In the genomic region with DNA sequence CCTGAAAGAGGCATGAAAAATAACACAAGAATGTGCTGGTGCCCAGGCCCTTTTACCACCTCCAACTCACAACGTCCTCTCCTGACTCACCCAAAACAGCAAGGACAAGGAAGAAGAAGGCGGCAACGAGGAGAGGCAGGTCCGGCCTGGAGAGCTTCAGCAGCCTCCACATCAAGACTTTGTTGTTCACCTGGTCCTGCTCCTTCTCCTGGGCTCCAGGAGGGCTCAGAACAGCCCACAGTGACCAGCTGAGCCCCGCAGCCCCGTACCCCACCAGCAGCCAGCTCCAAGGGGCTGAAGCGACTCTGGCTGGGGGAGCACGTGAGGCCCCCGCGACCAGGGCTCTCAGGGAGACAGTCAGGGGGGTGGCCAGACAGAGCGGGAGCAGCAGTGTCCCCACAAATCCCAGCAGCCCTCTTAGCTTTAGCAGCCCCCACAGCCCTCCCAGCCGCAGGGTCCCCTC, we compare ENCODE assay signal across 8 cellular contexts. TPM values are rescaled to one million over a fixed set of nuclear protein-coding genes. Genes with fewer than 3 reads are reported as not detected.
DNase-seq lines count a peak whose midpoint lies in the region; ATAC-seq and TF ChIP-seq lines count a peak whose summit lies in the region.

No MANE protein-coding gene starts in this region.

- no peaks in the 10 kb centered on the region for H3K36me3 ChIP-seq in Caco-2 (ENCODE audit: control insufficient read depth, insufficient read depth, low read length)
- peaks cover 20 to 64% (median 23%) of the 10 kb centered on the region in 3 experiments for H3K36me3 ChIP-seq in naive thymus-derived CD4-positive, alpha-beta T cell (ENCODE audit: control insufficient read depth in 2 of 3, insufficient read depth in 3 of 3, low read length in 3 of 3)

- H3K4me1 Mint-ChIP-seq in Caco-2 (ENCODE audit: low read depth, unreplicated experiment), result peaks cover 8% of the 10 kb centered on the region
- H3K4me1 Mint-ChIP-seq in naive thymus-derived CD4-positive, alpha-beta T cell, result peaks cover 67 to 93% (median 85%) of the 10 kb centered on the region in 7 donors

- intact Hi-C loops in Caco-2 (cut with micrococcal nuclease; ENCODE audit: unreplicated experiment), result loop anchor here (1.0 to 5.0 kb wide), 3 partner anchors 17 to 110 kb away; a partner anchor contains a TSS
- intact Hi-C loops in naive thymus-derived CD4-positive, alpha-beta T cell (cut with micrococcal nuclease), result loop anchor here (1.0 kb wide), 5 partner anchors 17 to 134 kb away; a partner anchor contains a TSS

- CTCF ChIA-PET in Caco-2 (lab: Charles Lee), result interaction anchor here (0.9 to 3.1 kb wide), 12 partner anchors 10 to 147 kb away, joined by 5 to 121 read pairs (median 12); a partner anchor contains a TSS
- CTCF ChIA-PET in naive thymus-derived CD4-positive, alpha-beta T cell (lab: Charles Lee), result interaction anchor here (0.8 to 9.7 kb wide), 17 partner anchors 9 to 149 kb away, joined by 3 to 241 read pairs (median 6); a partner anchor contains a TSS

- H3K27me3 Mint-ChIP-seq in Caco-2 (ENCODE audit: insufficient read depth, unreplicated experiment), result no peaks in the 10 kb centered on the region
- H3K27me3 Mint-ChIP-seq in naive thymus-derived CD4-positive, alpha-beta T cell, result no peaks in the 10 kb centered on the region

- H3K36me3 Mint-ChIP-seq in Caco-2 (ENCODE audit: insufficient read depth, unreplicated experiment), result no peaks in the 10 kb centered on the region
- H3K36me3 Mint-ChIP-seq in naive thymus-derived CD4-positive, alpha-beta T cell, result peaks cover 35 to 70% (median 44%) of the 10 kb centered on the region in 5 donors

- H3K27ac Mint-ChIP-seq in Caco-2 (ENCODE audit: unreplicated experiment), result no peak overlapping the region
- H3K27ac Mint-ChIP-seq in naive thymus-derived CD4-positive, alpha-beta T cell, result peak overlapping the region; percentile 89 to 100 (median 99)

- POLR2A ChIA-PET in Caco-2 (lab: Charles Lee), result interaction anchor here (0.6 to 2.5 kb wide), 5 partner anchors 16 to 1663 kb away, joined by 3 to 13 read pairs (median 5); a partner anchor contains a TSS
- POLR2A ChIA-PET in naive thymus-derived CD4-positive, alpha-beta T cell (lab: Charles Lee), result interaction anchor here (0.8 to 11.4 kb wide), 16 partner anchors 10 to 1185 kb away, joined by 3 to 662 read pairs (median 8); a partner anchor contains a TSS

- no peaks in the 10 kb centered on the region for H3K9me3 ChIP-seq in Caco-2
- H3K9me3 ChIP-seq in naive thymus-derived CD4-positive, alpha-beta T cell (ENCODE audit: control insufficient read depth in 2 of 3, low read length in 3 of 3), result no peaks in the 10 kb centered on the region

- H3K4me3 ChIP-seq in Caco-2 (ENCODE audit: low read depth, low read length), result peak overlapping the region; percentile 69
- H3K4me3 ChIP-seq in LNCaP clone FGC (ENCODE audit: low read depth, low read length), result peak overlapping the region; percentile 72
- peak overlapping the region; percentile 94 for H3K4me3 ChIP-seq in choroid plexus epithelial cell (ENCODE audit: low read depth, low read length)
- H3K4me3 ChIP-seq in naive thymus-derived CD4-positive, alpha-beta T cell (ENCODE audit: low read length), result peak overlapping the region; percentile 87

- DNase-seq in Caco-2, result no peak
- DNase-seq in LNCaP clone FGC (ENCODE audit: low read depth), result no peak
- DNase-seq in choroid plexus epithelial cell (ENCODE audit: low read depth), result no peak
- DNase-seq in naive thymus-derived CD4-positive, alpha-beta T cell, result no peak
- no peak for DNase-seq in HUDEP-2 (lab: John Stamatoyannopoulos, UW; ENCODE audit: unreplicated experiment in 76 of 76)
- no peak for DNase-seq in GM20000 (ENCODE audit: low spot score)

- H3K27me3 ChIP-seq in Caco-2 (replicated peaks; ENCODE audit: control insufficient read depth, insufficient read depth, low read length), result no peaks in the 10 kb centered on the region
- H3K27me3 ChIP-seq in naive thymus-derived CD4-positive, alpha-beta T cell (ENCODE audit: control insufficient read depth in 2 of 2, insufficient read depth in 2 of 2, low read length in 2 of 2), result no peaks in the 10 kb centered on the region

- TF ChIP-seq CTCF in Caco-2 (IDR thresholded peaks at IDR 0.05; ENCODE audit: insufficient read depth in 1 of 2, low read depth in 1 of 2, low read length in 1 of 2, severe bottlenecking in 1 of 2, unreplicated experiment in 1 of 2) (no peak), LNCaP clone FGC (IDR thresholded peaks at IDR 0.05; ENCODE audit: control insufficient read depth, extremely low read depth, insufficient read depth) (no peak), choroid plexus epithelial cell (conservative IDR thresholded peaks at IDR 0.05; ENCODE audit: low read depth, low read length) (no peak), GM20000 (IDR thresholded peaks at IDR 0.05; ENCODE audit: extremely low read depth, missing control alignments) (no peak)

- H3K4me1 ChIP-seq in Caco-2, result peaks cover 5% of the 10 kb centered on the region
- H3K4me1 ChIP-seq in naive thymus-derived CD4-positive, alpha-beta T cell (ENCODE audit: control insufficient read depth in 2 of 2, insufficient read depth in 2 of 2, low read length in 2 of 2), result peaks cover 48 to 61% of the 10 kb centered on the region in 2 donors

- peak overlapping the region; percentile 72 for H3K4me3 Mint-ChIP-seq in Caco-2 (ENCODE audit: unreplicated experiment)
- H3K4me3 Mint-ChIP-seq in naive thymus-derived CD4-positive, alpha-beta T cell, result peak overlapping the region; percentile 85 to 98 (median 93)

- no peak for ATAC-seq in naive thymus-derived CD4-positive, alpha-beta T cell
- ATAC-seq in HG03457 (IDR thresholded peaks at IDR 0.05; ENCODE audit: unreplicated experiment) (no peak), GM18873 (IDR thresholded peaks at IDR 0.05; ENCODE audit: low FRiP score, unreplicated experiment) (no peak)

- H3K27ac ChIP-seq in naive thymus-derived CD4-positive, alpha-beta T cell (ENCODE audit: low read depth, low read length), result peak overlapping the region; percentile 97

- BruUV-seq in Caco-2 (replicated peaks; lab: Mats Ljungman, UMichigan), result no TSS peak

- H3K9me3 Mint-ChIP-seq in Caco-2 (ENCODE audit: unreplicated experiment), result no peaks in the 10 kb centered on the region
- H3K9me3 Mint-ChIP-seq in naive thymus-derived CD4-positive, alpha-beta T cell, result peaks cover 0 to 1% (median 0%) of the 10 kb centered on the region in 11 donors

RNA-seq across cellular contexts. Expression of a gene that starts 0.9 kb away (rescaled TPM):
- 10.3 and 11.9 TPM in 2 replicates for total RNA-seq in Caco-2 (2022)
- 100 to 1,000 TPM in 4 of 5 experiments, 10 to 100 TPM in 1; 84.3 to 243 (median 117) TPM for total RNA-seq in naive thymus-derived CD4-positive, alpha-beta T cell
- 10 to 100 TPM; 26.4 to 36.4 TPM for polyA plus RNA-seq in naive thymus-derived CD4-positive, alpha-beta T cell

RNA-seq across cellular contexts. Expression of a gene that starts 6.2 kb away (rescaled TPM):
- 3.7 and 3.9 TPM in 2 replicates for total RNA-seq in Caco-2 (2022)
- total RNA-seq in naive thymus-derived CD4-positive, alpha-beta T cell, result 100 to 1,000 TPM; 111 to 419 (median 115) TPM
- 100 to 1,000 TPM; 322 to 378 TPM for polyA plus RNA-seq in naive thymus-derived CD4-positive, alpha-beta T cell

RNA-seq across cellular contexts. Expression of a gene that starts 15.8 kb away (rescaled TPM):
- total RNA-seq in Caco-2 (2022), result 2.4 and 3.7 TPM in 2 replicates
- 100 to 1,000 TPM in 3 of 5 experiments, 10 to 100 TPM in 2; 92.1 to 500 (median 103) TPM for total RNA-seq in naive thymus-derived CD4-positive, alpha-beta T cell
- polyA plus RNA-seq in naive thymus-derived CD4-positive, alpha-beta T cell, result 100 to 1,000 TPM; 162 to 274 TPM

RNA-seq across cellular contexts. Expression of a gene that starts 16.3 kb away (rescaled TPM):
- 1.3 TPM in 1 of 2 replicates, not detected in the other for total RNA-seq in Caco-2 (2022)
- 100 to 1,000 TPM in 2 of 5 experiments, 10 to 100 TPM in 3; 70.3 to 452 (median 90.5) TPM for total RNA-seq in naive thymus-derived CD4-positive, alpha-beta T cell
- 100 to 1,000 TPM; 385 to 389 TPM for polyA plus RNA-seq in naive thymus-derived CD4-positive, alpha-beta T cell

RNA-seq across cellular contexts. Expression of a gene that starts 20.9 kb away (rescaled TPM):
- 0.61 and 0.65 TPM in 2 replicates for total RNA-seq in Caco-2 (2022)
- 1 to 10 TPM; 1.7 to 7.7 (median 4.9) TPM for total RNA-seq in naive thymus-derived CD4-positive, alpha-beta T cell
- polyA plus RNA-seq in naive thymus-derived CD4-positive, alpha-beta T cell, result under 1 TPM; 0.48 to 0.57 TPM

Comparison
In these comparisons a context has a peak if more than half of its experiments do, and no peak if none do; other contexts are left out.
1. RNA of a gene that starts 6.2 kb away (total RNA-seq): 111 to 419 TPM in naive thymus-derived CD4-positive, alpha-beta T cell; 3.7 to 3.9 TPM in Caco-2; every median in the first group is over 10 times any median in the second.
2. RNA of a gene that starts 15.8 kb away (total RNA-seq): 92.1 to 500 TPM in naive thymus-derived CD4-positive, alpha-beta T cell; 2.4 to 3.7 TPM in Caco-2; every median in the first group is over 10 times any median in the second.
3. Peak in every context shown above with its lines, with median percentiles within 50 percentile points of each other: H3K4me3 ChIP-seq.